Comparison of ENCODE assay signal across 14 cellular contexts in the genomic region with DNA sequence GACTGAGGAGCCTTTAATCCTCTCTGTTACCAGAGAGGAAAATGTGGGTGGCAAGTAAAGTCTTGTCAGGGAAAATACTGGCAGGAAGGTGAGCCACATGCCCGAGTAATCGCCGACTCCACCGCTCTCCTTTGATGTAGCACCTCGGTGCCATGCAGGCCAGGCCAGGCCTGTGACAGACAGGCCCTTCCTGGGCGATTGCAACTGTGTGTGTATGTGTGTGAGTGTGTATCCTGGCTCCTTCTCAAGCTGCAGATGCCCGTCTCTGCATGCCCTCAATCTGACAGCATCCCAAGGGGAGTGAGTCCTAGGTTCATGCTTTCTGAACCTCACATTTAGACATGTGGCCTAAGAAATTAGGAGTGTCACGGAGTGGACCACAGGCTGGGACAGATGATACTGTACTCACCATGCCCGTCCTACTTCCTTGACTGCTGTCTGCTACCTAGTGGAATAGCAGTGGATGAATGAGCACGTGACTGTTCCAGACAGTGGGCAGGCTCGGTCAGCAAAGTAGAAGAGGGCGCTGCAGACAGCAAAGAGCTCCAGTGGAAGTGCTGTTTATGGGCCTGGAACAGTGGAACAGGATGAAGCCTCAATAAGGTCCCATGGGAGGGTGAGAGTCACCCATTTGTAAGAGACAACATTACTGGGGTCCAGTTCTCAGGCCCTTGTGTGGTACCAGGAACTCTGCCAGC. TPM values are rescaled to one million over a fixed set of nuclear protein-coding genes. Genes with fewer than 3 reads are reported as not detected.
DNase-seq lines count a peak whose midpoint lies in the region; ATAC-seq and TF ChIP-seq lines count a peak whose summit lies in the region.
"Had no signal": no experiment of that assay in that cellular context is flagged by ENCODE, and none has a peak within 500 bp of the region (broad histone marks: within the 10 kb centered on the region; RNA-seq: fewer than 3 reads in every experiment).

No MANE protein-coding gene starts in this region.

- DNase-seq in GM23338 (ENCODE audit: low spot score), result no peak
- peak; percentile 74 for DNase-seq in WERI-Rb-1
- DNase-seq in glomerular visceral epithelial cell (ENCODE audit: extremely low spot score), result peak; percentile 38
- DNase-seq in sigmoid colon, result peak; percentile 74
- no peak for DNase-seq in SJCRH30
- DNase-seq in occipital lobe (lab: John Stamatoyannopoulos, UW), result no peak
- no peak for DNase-seq in activated CD8-positive, alpha-beta T cell treated with anti-CD3 and anti-CD28 coated beads, Interleukin-2, amount 10 ng/mL, durations not matched to agents 7 days and 5 days
- DNase-seq: activated CD4-positive, alpha-beta memory T cell treated with anti-CD3 and anti-CD28 coated beads, Interleukin-2, amount 10 ng/mL, durations not matched to agents 7 days and 5 days; activated effector memory CD4-positive, alpha-beta T cell treated with anti-CD3 and anti-CD28 coated beads, Interleukin-2, amount 50 U/mL, for 16 hours; posterior cingulate gyrus; stimulated activated CD4-positive, alpha-beta T cell treated with anti-CD3 and anti-CD28 coated beads, Interleukin-4, amount 100 ng/mL, for 4 hours; stimulated activated naive CD4-positive, alpha-beta T cell had no signal

- no peaks in the 10 kb centered on the region for H3K9me2 ChIP-seq in GM23338 (ENCODE audit: insufficient read depth)

- TF ChIP-seq CTCF in GM23338 (conservative IDR thresholded peaks at IDR 0.05; ENCODE audit: low read depth in 2 of 2), result no peak
- peak; percentile 38; the same call in 1 of the 2 replicates for TF ChIP-seq CTCF in WERI-Rb-1 (IDR thresholded peaks at IDR 0.05; ENCODE audit: low read depth, low read length)
- no peak for TF ChIP-seq CTCF in sigmoid colon (IDR thresholded peaks at IDR 0.05)

- H3K9me3 ChIP-seq in WERI-Rb-1 (ENCODE audit: severe bottlenecking), result no peaks in the 10 kb centered on the region
- no peaks in the 10 kb centered on the region for H3K9me3 ChIP-seq in sigmoid colon
- no peaks in the 10 kb centered on the region for H3K9me3 ChIP-seq in SJCRH30 (replicated peaks)

- intact Hi-C loops in sigmoid colon (cut with DNase I), result no loop called here

- CTCF ChIA-PET in activated CD8-positive, alpha-beta T cell treated with anti-CD3 and anti-CD28 coated beads, Interleukin-2, amount 10 ng/mL, durations not matched to agents 7 days and 5 days (lab: Charles Lee), result no interaction called here

- no peak for TF ChIP-seq POLR2A in sigmoid colon (IDR thresholded peaks at IDR 0.05)

- ATAC-seq in GM23338 (no peak), HG03342 (IDR thresholded peaks at IDR 0.05; ENCODE audit: unreplicated experiment) (no peak)
- no peak for ATAC-seq in activated CD8-positive, alpha-beta T cell treated with anti-CD3 and anti-CD28 coated beads, Interleukin-2, amount 10 ng/mL, durations not matched to agents 7 days and 5 days

- H3K27me3 ChIP-seq in GM23338 (ENCODE audit: insufficient read depth), result peaks cover 23% of the 10 kb centered on the region
- H3K27me3 ChIP-seq in WERI-Rb-1 (ENCODE audit: insufficient read depth, low read depth, severe bottlenecking), result no peaks in the 10 kb centered on the region
- H3K27me3 ChIP-seq in sigmoid colon, result no peaks in the 10 kb centered on the region
- no peaks in the 10 kb centered on the region for H3K27me3 ChIP-seq in SJCRH30

- H3K27ac ChIP-seq in GM23338 (ENCODE audit: low read depth), result no peak overlapping the region
- H3K27ac ChIP-seq in WERI-Rb-1, result peak overlapping the region; percentile 20
- H3K27ac ChIP-seq in sigmoid colon, result peak overlapping the region in 3 of 4 donors; percentile 23 to 80 (median 61)
- no peak overlapping the region for H3K27ac ChIP-seq in SJCRH30

- H3K79me2 ChIP-seq in GM23338 (replicated peaks; ENCODE audit: insufficient read depth), result no peaks in the 10 kb centered on the region

- H3K27me3 Mint-ChIP-seq in GM23338 (ENCODE audit: insufficient read depth, low read depth, poor library complexity), result peaks cover 13% of the 10 kb centered on the region
- peaks cover 34% of the 10 kb centered on the region for H3K27me3 Mint-ChIP-seq in activated CD8-positive, alpha-beta T cell treated with anti-CD3 and anti-CD28 coated beads, Interleukin-2, amount 10 ng/mL, durations not matched to agents 7 days and 5 days (ENCODE audit: low read depth)

- 0 out of 2 replicates have a peak overlapping the region, but pooled peaks have one; percentile 63 for H2AFZ ChIP-seq in GM23338

- peaks cover 25% of the 10 kb centered on the region for H3K4me1 Mint-ChIP-seq in GM23338
- H3K4me1 Mint-ChIP-seq in activated CD8-positive, alpha-beta T cell treated with anti-CD3 and anti-CD28 coated beads, Interleukin-2, amount 10 ng/mL, durations not matched to agents 7 days and 5 days (ENCODE audit: low read depth), result no peaks in the 10 kb centered on the region
- H3K4me1 Mint-ChIP-seq: activated CD4-positive, alpha-beta memory T cell treated with anti-CD3 and anti-CD28 coated beads, Interleukin-2, amount 10 ng/mL, durations not matched to agents 7 days and 5 days; CD14-positive monocyte had no signal

- peaks cover 25% of the 10 kb centered on the region; the same call in 1 of the 2 replicates for H3K4me1 ChIP-seq in GM23338 (ENCODE audit: insufficient read depth)
- H3K4me1 ChIP-seq in sigmoid colon, result peaks cover 0 to 47% (median 35%) of the 10 kb centered on the region in 4 donors
- no peaks in the 10 kb centered on the region for H3K4me1 ChIP-seq in SJCRH30

- H3K36me3 ChIP-seq in GM23338 (ENCODE audit: insufficient read depth) (no peaks in the 10 kb centered on the region), WERI-Rb-1 (no peaks in the 10 kb centered on the region), sigmoid colon (no peaks in the 10 kb centered on the region), SJCRH30 (no peaks in the 10 kb centered on the region)

- no peak for TF ChIP-seq EP300 in sigmoid colon (IDR thresholded peaks at IDR 0.05)

- H3K9me3 Mint-ChIP-seq in GM23338, result no peaks in the 10 kb centered on the region
- H3K9me3 Mint-ChIP-seq in activated CD8-positive, alpha-beta T cell treated with anti-CD3 and anti-CD28 coated beads, Interleukin-2, amount 10 ng/mL, durations not matched to agents 7 days and 5 days (ENCODE audit: insufficient read depth), result no peaks in the 10 kb centered on the region
- H3K9me3 Mint-ChIP-seq: activated CD4-positive, alpha-beta memory T cell treated with anti-CD3 and anti-CD28 coated beads, Interleukin-2, amount 10 ng/mL, durations not matched to agents 7 days and 5 days had no signal

- no peak overlapping the region for H3K27ac Mint-ChIP-seq in GM23338
- H3K27ac Mint-ChIP-seq in activated CD8-positive, alpha-beta T cell treated with anti-CD3 and anti-CD28 coated beads, Interleukin-2, amount 10 ng/mL, durations not matched to agents 7 days and 5 days, result no peak overlapping the region
- H3K27ac Mint-ChIP-seq: activated CD4-positive, alpha-beta memory T cell treated with anti-CD3 and anti-CD28 coated beads, Interleukin-2, amount 10 ng/mL, durations not matched to agents 7 days and 5 days; CD14-positive monocyte had no signal

- no peak overlapping the region for H3K4me3 Mint-ChIP-seq in GM23338
- no peak overlapping the region for H3K4me3 Mint-ChIP-seq in activated CD8-positive, alpha-beta T cell treated with anti-CD3 and anti-CD28 coated beads, Interleukin-2, amount 10 ng/mL, durations not matched to agents 7 days and 5 days
- H3K4me3 Mint-ChIP-seq: activated CD4-positive, alpha-beta memory T cell treated with anti-CD3 and anti-CD28 coated beads, Interleukin-2, amount 10 ng/mL, durations not matched to agents 7 days and 5 days; CD14-positive monocyte had no signal

- 73 to 85% methylated on average over 12 of the region's 12 CpGs for WGBS in sigmoid colon, 2 donors

- no peaks in the 10 kb centered on the region for H3F3A ChIP-seq in GM23338 (replicated peaks; ENCODE audit: low read depth)

- POLR2A ChIA-PET in activated CD8-positive, alpha-beta T cell treated with anti-CD3 and anti-CD28 coated beads, Interleukin-2, amount 10 ng/mL, durations not matched to agents 7 days and 5 days (lab: Charles Lee), result no interaction called here

- no peak overlapping the region for H3K4me2 ChIP-seq in GM23338

- H3K4me3 ChIP-seq in GM23338 (no peak overlapping the region), WERI-Rb-1 (ENCODE audit: low read depth, low read length) (no peak overlapping the region), sigmoid colon (no peak overlapping the region), SJCRH30 (no peak overlapping the region)

- no peaks in the 10 kb centered on the region for H3K36me3 Mint-ChIP-seq in GM23338 (ENCODE audit: low read depth)
- no peaks in the 10 kb centered on the region for H3K36me3 Mint-ChIP-seq in activated CD8-positive, alpha-beta T cell treated with anti-CD3 and anti-CD28 coated beads, Interleukin-2, amount 10 ng/mL, durations not matched to agents 7 days and 5 days (ENCODE audit: low read depth)
- H3K36me3 Mint-ChIP-seq: CD14-positive monocyte had no signal

- no peaks in the 10 kb centered on the region for H4K20me1 ChIP-seq in GM23338 (replicated peaks; ENCODE audit: insufficient read depth)

TF ChIP-seq in GM23338, 12 proteins besides CTCF, POLR2A, EP300 and RAD21 (continues in another document):
- TF ChIP-seq NANOG (IDR thresholded peaks at IDR 0.05; ENCODE audit: borderline replicate concordance), result no peak
- TF ChIP-seq POLR2AphosphoS5 (IDR thresholded peaks at IDR 0.05; ENCODE audit: low read depth), result no peak
- no peak for TF ChIP-seq ZNF114 (CRISPR knock-in tag; IDR thresholded peaks at IDR 0.05)
- TF ChIP-seq JUNB (IDR thresholded peaks at IDR 0.05; ENCODE audit: unreplicated experiment), result no peak
- no peak for TF ChIP-seq ZNF331 (CRISPR knock-in tag; IDR thresholded peaks at IDR 0.05; ENCODE audit: low read depth)
- TF ChIP-seq EZH2phosphoT487 (IDR thresholded peaks at IDR 0.05; ENCODE audit: unreplicated experiment), result no peak
- no peak for TF ChIP-seq STAT1 (IDR thresholded peaks at IDR 0.05; ENCODE audit: unreplicated experiment)

RNA-seq across cellular contexts. Expression of gene SERTAD4, which starts 25.3 kb away (rescaled TPM):
- 1.0 and 1.6 TPM in 2 replicates for total RNA-seq in GM23338 (2014; rRNA removed; shearing (Covaris generic))
- polyA plus RNA-seq in GM23338 (2016; fragmentation: Nextera tagmentation; extraction: Ambion mirVana) (1.3 and 1.4 TPM in 2 replicates), sigmoid colon (1 to 10 TPM in 2 of 3 donors, under 1 TPM in 1; 0.60 to 1.9 (median 1.4) TPM)
- total RNA-seq in sigmoid colon (10 to 100 TPM in 2 of 4 donors, 1 to 10 TPM in 2; 4.3 to 23.5 (median 12.1) TPM), occipital lobe (3.6 TPM)
- 0.20 and 0.30 TPM in 2 replicates for total RNA-seq in SJCRH30 (2014; rRNA removed; shearing (Covaris generic))
- not detected for total RNA-seq in activated CD8-positive, alpha-beta T cell treated with anti-CD3 and anti-CD28 coated beads, Interleukin-2, amount 10 ng/mL, durations not matched to agents 7 days and 5 days
- total RNA-seq: activated CD4-positive, alpha-beta memory T cell treated with anti-CD3 and anti-CD28 coated beads, Interleukin-2, amount 10 ng/mL, durations not matched to agents 7 days and 5 days had no signal
- polyA plus RNA-seq: CD14-positive monocyte had no signal

Comparison
In these comparisons a context has a peak if more than half of its experiments do, and no peak if none do; other contexts are left out.
1. DNase-seq: peak in WERI-Rb-1 (single experiment), glomerular visceral epithelial cell (single experiment) and sigmoid colon (single experiment); none in GM23338 (single experiment), SJCRH30 (0 of 2), occipital lobe (single experiment) and activated CD8-positive, alpha-beta T cell treated with anti-CD3 and anti-CD28 coated beads, Interleukin-2, amount 10 ng/mL, durations not matched to agents 7 days and 5 days (single experiment).
2. H3K27ac ChIP-seq: peak in WERI-Rb-1 (single experiment) and sigmoid colon (3 of 4); none in GM23338 (single experiment) and SJCRH30 (single experiment).